In the genomic region with DNA sequence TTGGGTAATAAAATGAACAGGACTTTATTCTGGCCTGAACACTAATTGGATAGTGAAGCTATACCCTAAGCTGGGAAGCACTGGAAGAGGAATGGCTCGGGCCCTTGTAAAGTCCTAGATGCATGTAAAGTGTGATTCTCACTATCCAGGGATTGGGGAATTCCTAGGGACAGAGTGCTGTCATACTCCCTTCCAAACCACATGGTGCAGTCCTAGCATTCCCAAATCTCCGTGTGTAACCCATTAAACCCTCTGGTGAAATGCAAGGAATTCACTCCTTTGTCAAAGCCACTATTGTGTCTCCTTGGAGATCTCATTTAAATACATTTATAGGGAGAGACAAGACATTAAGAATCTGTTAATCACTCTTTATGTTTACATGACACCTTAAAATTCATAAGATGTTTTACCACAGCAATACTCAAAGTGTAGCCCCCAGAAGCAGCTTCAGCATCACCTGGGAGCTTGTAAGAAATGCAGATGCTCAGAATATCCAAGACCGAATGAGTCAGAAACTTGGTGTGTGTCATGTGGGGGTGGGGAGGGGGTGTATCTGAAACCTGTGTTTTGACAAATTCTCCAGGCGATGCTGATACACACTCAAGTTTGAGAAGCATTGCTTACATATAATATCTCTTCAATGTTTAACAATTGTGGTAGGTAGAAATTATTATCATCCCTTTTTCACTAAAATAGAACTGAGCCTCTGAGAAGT, we compare ENCODE assay signal across 16 cellular contexts.
"Had no signal": no experiment of that assay in that cellular context is flagged by ENCODE, and none has a peak within 500 bp of the region (broad histone marks: within the 10 kb centered on the region; RNA-seq: fewer than 3 reads in every experiment).

No MANE protein-coding gene starts in this region.

- H3K36me3 ChIP-seq: right atrium auricular region had no signal

- H3K36me3 Mint-ChIP-seq: natural killer cell had no signal

- ATAC-seq: activated T-helper 17 cell treated with anti-CD3 and anti-CD28 coated beads, Interleukin-2, amount 50 U/mL, for 72 hours; left lobe of liver; mucosa of descending colon; natural killer cell; T-helper 17 cell had no signal

- DNase-seq: activated CD4-positive, alpha-beta T cell treated with anti-CD3 and anti-CD28 coated beads for 48 hours; activated naive CD4-positive, alpha-beta T cell treated with Interleukin-2 at 50 U/mL for 16 hours; activated T-cell treated with anti-CD3 and anti-CD28 coated beads for 4 hours; cortex of kidney; effector CD8-positive, alpha-beta T cell; foreskin fibroblast; mucosa of descending colon; natural killer cell; small intestine; stimulated activated CD4-positive, alpha-beta T cell treated with anti-CD3 and anti-CD28 coated beads, Interleukin-4, amount 100 ng/mL, for 24 hours; stimulated activated naive CD4-positive, alpha-beta T cell treated with Interleukin-2 at 50 U/mL for 16 hours; substantia nigra; T-helper 17 cell had no signal

- H3K27me3 ChIP-seq: right atrium auricular region had no signal

- H3K9me3 Mint-ChIP-seq: activated T-helper 17 cell treated with anti-CD3 and anti-CD28 coated beads, Interleukin-2, amount 50 U/mL, for 72 hours had no signal

- H3K9me3 ChIP-seq: mucosa of descending colon, right atrium auricular region had no signal

- H3K4me1 ChIP-seq: right atrium auricular region had no signal

- H3K4me3 ChIP-seq: mucosa of descending colon, right atrium auricular region had no signal

- H3K4me3 Mint-ChIP-seq: activated T-helper 17 cell treated with anti-CD3 and anti-CD28 coated beads, Interleukin-2, amount 50 U/mL, for 72 hours; natural killer cell; T-helper 17 cell had no signal

- H3K27ac ChIP-seq: right atrium auricular region had no signal

- H3K4me1 Mint-ChIP-seq: activated T-helper 17 cell treated with anti-CD3 and anti-CD28 coated beads, Interleukin-2, amount 50 U/mL, for 72 hours; natural killer cell; T-helper 17 cell had no signal

- H3K27ac Mint-ChIP-seq: activated T-helper 17 cell treated with anti-CD3 and anti-CD28 coated beads, Interleukin-2, amount 50 U/mL, for 72 hours; natural killer cell; T-helper 17 cell had no signal
